In the genomic region with DNA sequence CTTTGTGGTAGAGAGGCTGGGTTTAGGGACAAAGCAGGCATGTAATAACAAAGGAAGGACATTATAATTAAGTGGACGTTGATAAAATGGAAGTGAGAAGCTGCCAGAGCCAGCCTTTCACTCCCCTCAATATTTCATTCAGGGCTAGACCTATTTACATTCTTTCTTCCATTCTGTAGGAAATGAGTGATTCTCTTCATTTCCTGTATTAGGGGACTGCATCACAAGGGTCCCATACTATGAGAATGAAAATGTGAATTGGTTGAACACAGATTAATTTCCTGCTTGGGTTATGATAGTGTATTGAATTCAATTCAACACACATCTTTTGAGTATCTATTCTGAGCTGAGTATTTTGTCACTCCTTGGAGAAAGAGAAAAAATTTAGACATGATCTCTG, we compare ENCODE assay signal across 21 cellular contexts.
DNase-seq lines count a peak whose midpoint lies in the region; ATAC-seq, FAIRE-seq and TF ChIP-seq lines count a peak whose summit lies in the region.
"Had no signal": no experiment of that assay in that cellular context is flagged by ENCODE, and none has a peak within 500 bp of the region (broad histone marks: within the 10 kb centered on the region; RNA-seq: fewer than 3 reads in every experiment).

No MANE protein-coding gene starts in this region.

- BruUV-seq in A673 (replicated peaks; lab: Mats Ljungman, UMichigan) = no TSS peak

- H3K9ac ChIP-seq in adipocyte (ENCODE audit: low read length) = no peak overlapping the region

- no peaks in the 10 kb centered on the region for H3K27me3 ChIP-seq in A673 (replicated peaks; ENCODE audit: insufficient read depth, low read depth, low read length, poor library complexity)
- no peaks in the 10 kb centered on the region for H3K27me3 ChIP-seq in adipocyte (replicated peaks; ENCODE audit: control insufficient read depth, insufficient read depth, low read length)
- H3K27me3 ChIP-seq: BE2C had no signal

- peak overlapping the region; percentile 59 for H3K27ac ChIP-seq in A673 (ENCODE audit: low read depth, low read length, poor library complexity, severe bottlenecking)

- H3K9me3 Mint-ChIP-seq in mesothelial cell of epicardium = peaks cover 6% of the 10 kb centered on the region

- no peak overlapping the region for H3K4me3 Mint-ChIP-seq in mesothelial cell of epicardium
- H3K4me3 Mint-ChIP-seq: CD4-positive, alpha-beta memory T cell; IgD-negative memory B cell had no signal

- no peaks in the 10 kb centered on the region for H3K9me3 ChIP-seq in A673 (ENCODE audit: low read depth, low read length, poor library complexity, severe bottlenecking)
- no peaks in the 10 kb centered on the region for H3K9me3 ChIP-seq in adipocyte (ENCODE audit: control insufficient read depth, low read length)
- H3K9me3 ChIP-seq: BE2C had no signal

- H3K4me1 ChIP-seq in A673 (ENCODE audit: insufficient read depth, low read length, poor library complexity, severe bottlenecking) (peaks cover 20% of the 10 kb centered on the region), adipocyte (ENCODE audit: control insufficient read depth, insufficient read depth, low read length) (no peaks in the 10 kb centered on the region)
- H3K4me1 ChIP-seq: BE2C had no signal

- no peaks in the 10 kb centered on the region for H3K27me3 Mint-ChIP-seq in mesothelial cell of epicardium (ENCODE audit: low read depth)
- H3K27me3 Mint-ChIP-seq: IgD-negative memory B cell had no signal

- peak overlapping the region; percentile 81 for H3K27ac Mint-ChIP-seq in mesothelial cell of epicardium
- H3K27ac Mint-ChIP-seq: CD4-positive, alpha-beta memory T cell; IgD-negative memory B cell had no signal

- peaks cover 25% of the 10 kb centered on the region for H3K4me1 Mint-ChIP-seq in mesothelial cell of epicardium
- H3K4me1 Mint-ChIP-seq: CD4-positive, alpha-beta memory T cell; IgD-negative memory B cell had no signal

- POLR2A ChIA-PET in A673 (lab: Charles Lee; ENCODE audit: low non-redundant PET) = no interaction called here

- no peaks in the 10 kb centered on the region for H3K36me3 Mint-ChIP-seq in mesothelial cell of epicardium
- H3K36me3 Mint-ChIP-seq: CD4-positive, alpha-beta memory T cell; IgD-negative memory B cell had no signal

- DNase-seq in A673 (ENCODE audit: low spot score) = peak; percentile 90
- DNase-seq in H54 (ENCODE audit: insufficient read length, low spot score) = no peak
- DNase-seq in adipocyte (ENCODE audit: low read depth) = peak; percentile 4
- no peak for DNase-seq in mesothelial cell of epicardium (ENCODE audit: low spot score in 2 of 2, unreplicated experiment in 2 of 2)
- no peak for DNase-seq in GM12891 (ENCODE audit: insufficient read length, low spot score)
- DNase-seq in NCI-H2171 (lab: John Stamatoyannopoulos, UW) = no peak
- no peak for DNase-seq in erythroblast (lab: John Stamatoyannopoulos, UW)
- DNase-seq: BE2C; CD4-positive, alpha-beta memory T cell; DMS79 treated with DMSO at 0.1 percent for 48 hours; GDM1; H7; MV-4-11; NCI-H1436; NCI-H2081 treated with DMSO at 0.1 percent for 48 hours; NCI-H526; SHP77 had no signal

- peak overlapping the region; percentile 5 for H3K4me3 ChIP-seq in A673 (ENCODE audit: low read depth, low read length, poor library complexity, severe bottlenecking)
- no peak overlapping the region for H3K4me3 ChIP-seq in adipocyte (ENCODE audit: low read length)

- ATAC-seq in GM18907 (IDR thresholded peaks at IDR 0.05; ENCODE audit: unreplicated experiment) = no peak
- ATAC-seq: Panc1 had no signal

- FAIRE-seq in H54 (lab: Jason Lieb, UNC) (peak; percentile 66), GM12891 (lab: Jason Lieb, UNC) (no peak)
- FAIRE-seq: D721Med had no signal

- CTCF ChIA-PET in A673 (lab: Charles Lee) = no interaction called here

- TF ChIP-seq POLR2A in H54 (IDR thresholded peaks at IDR 0.05; ENCODE audit: low read depth, low read length) (no peak), GM12891 (IDR thresholded peaks at IDR 0.05; ENCODE audit: low read depth, low read length) (no peak), erythroblast (IDR thresholded peaks at IDR 0.05; ENCODE audit: low read length) (no peak)

- intact Hi-C loops in A673 (cut with micrococcal nuclease; ENCODE audit: unreplicated experiment) = loop anchor here (1.0 kb wide), 1 partner anchor 8 kb away; no protein-coding TSS in a partner anchor

- TF ChIP-seq CTCF in A673 (conservative IDR thresholded peaks at IDR 0.05; ENCODE audit: low read depth, low read length) (no peak), mesothelial cell of epicardium (IDR thresholded peaks at IDR 0.05; ENCODE audit: unreplicated experiment) (no peak)

- no peaks in the 10 kb centered on the region for H3K36me3 ChIP-seq in A673 (ENCODE audit: insufficient read depth, low read length, poor library complexity, severe bottlenecking)
- H3K36me3 ChIP-seq in adipocyte (ENCODE audit: control insufficient read depth, insufficient read depth, low read length, severe bottlenecking) = no peaks in the 10 kb centered on the region
- H3K36me3 ChIP-seq: BE2C had no signal

TF ChIP-seq in GM12891, 5 proteins besides CTCF, POLR2A, EP300 and RAD21:
- no peak for TF ChIP-seq POLR2AphosphoS5 (IDR thresholded peaks at IDR 0.05; ENCODE audit: low read depth, low read length)
- no peak for TF ChIP-seq PAX5 (IDR thresholded peaks at IDR 0.05; ENCODE audit: insufficient read depth, low read length, severe bottlenecking)
- no peak for TF ChIP-seq POU2F2 (IDR thresholded peaks at IDR 0.05; ENCODE audit: low read depth, low read length)
- TF ChIP-seq TAF1 (IDR thresholded peaks at IDR 0.05; ENCODE audit: low read depth, low read length) = no peak
- TF ChIP-seq SPI1 (IDR thresholded peaks at IDR 0.05; ENCODE audit: low read depth, low read length) = no peak

Comparison
In these comparisons a context has a peak if more than half of its experiments do, and no peak if none do; other contexts are left out.
1. DNase-seq: peak in A673 (single experiment) and adipocyte (single experiment); none in H54 (single experiment), mesothelial cell of epicardium (0 of 2), GM12891 (single experiment), NCI-H2171 (single experiment) and erythroblast (0 of 2).